1 cellular context compared by ENCODE assay signal in the genomic region with DNA sequence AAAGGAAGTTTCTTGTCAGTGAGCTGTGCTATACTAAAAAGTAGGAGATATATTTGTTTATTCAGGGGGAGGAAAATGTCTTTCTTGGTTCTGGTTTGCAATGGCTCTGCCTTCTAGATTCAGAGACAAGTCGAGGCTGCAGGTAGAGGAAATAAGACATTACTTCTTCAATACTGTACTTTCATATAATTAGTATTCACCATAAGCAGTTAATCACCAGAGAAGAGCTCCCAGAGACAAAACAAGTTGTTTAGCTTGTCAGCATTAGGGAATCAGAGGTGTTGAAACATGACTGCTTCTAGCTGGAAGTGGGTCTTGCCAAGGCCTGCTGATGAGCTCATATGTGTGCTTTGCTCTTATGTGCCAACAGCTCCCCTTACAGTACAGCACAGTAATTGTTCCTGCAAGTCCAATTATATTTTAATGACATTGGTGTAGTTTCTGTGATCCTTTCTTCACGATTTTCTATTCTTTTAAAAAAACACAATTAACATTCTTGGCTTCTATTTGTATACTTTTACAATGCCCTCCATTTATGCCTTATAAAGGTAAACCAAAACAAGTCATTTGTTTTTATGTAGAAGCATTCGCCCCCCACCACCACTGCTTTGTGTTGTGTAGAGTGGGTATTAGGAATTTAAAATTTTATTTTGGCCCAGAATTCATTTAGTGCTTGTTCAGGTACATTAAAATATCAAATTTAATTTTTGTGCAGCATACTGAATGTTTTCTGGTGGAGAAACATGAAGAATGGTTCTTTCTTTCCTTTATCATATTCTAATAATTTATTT.
TF ChIP-seq lines count a peak whose summit lies in the region.

No MANE protein-coding gene starts in this region.

TF ChIP-seq in GM23338, 12 proteins besides CTCF, POLR2A, EP300 and RAD21 (continued from another document):
- TF ChIP-seq, protein P1, sequence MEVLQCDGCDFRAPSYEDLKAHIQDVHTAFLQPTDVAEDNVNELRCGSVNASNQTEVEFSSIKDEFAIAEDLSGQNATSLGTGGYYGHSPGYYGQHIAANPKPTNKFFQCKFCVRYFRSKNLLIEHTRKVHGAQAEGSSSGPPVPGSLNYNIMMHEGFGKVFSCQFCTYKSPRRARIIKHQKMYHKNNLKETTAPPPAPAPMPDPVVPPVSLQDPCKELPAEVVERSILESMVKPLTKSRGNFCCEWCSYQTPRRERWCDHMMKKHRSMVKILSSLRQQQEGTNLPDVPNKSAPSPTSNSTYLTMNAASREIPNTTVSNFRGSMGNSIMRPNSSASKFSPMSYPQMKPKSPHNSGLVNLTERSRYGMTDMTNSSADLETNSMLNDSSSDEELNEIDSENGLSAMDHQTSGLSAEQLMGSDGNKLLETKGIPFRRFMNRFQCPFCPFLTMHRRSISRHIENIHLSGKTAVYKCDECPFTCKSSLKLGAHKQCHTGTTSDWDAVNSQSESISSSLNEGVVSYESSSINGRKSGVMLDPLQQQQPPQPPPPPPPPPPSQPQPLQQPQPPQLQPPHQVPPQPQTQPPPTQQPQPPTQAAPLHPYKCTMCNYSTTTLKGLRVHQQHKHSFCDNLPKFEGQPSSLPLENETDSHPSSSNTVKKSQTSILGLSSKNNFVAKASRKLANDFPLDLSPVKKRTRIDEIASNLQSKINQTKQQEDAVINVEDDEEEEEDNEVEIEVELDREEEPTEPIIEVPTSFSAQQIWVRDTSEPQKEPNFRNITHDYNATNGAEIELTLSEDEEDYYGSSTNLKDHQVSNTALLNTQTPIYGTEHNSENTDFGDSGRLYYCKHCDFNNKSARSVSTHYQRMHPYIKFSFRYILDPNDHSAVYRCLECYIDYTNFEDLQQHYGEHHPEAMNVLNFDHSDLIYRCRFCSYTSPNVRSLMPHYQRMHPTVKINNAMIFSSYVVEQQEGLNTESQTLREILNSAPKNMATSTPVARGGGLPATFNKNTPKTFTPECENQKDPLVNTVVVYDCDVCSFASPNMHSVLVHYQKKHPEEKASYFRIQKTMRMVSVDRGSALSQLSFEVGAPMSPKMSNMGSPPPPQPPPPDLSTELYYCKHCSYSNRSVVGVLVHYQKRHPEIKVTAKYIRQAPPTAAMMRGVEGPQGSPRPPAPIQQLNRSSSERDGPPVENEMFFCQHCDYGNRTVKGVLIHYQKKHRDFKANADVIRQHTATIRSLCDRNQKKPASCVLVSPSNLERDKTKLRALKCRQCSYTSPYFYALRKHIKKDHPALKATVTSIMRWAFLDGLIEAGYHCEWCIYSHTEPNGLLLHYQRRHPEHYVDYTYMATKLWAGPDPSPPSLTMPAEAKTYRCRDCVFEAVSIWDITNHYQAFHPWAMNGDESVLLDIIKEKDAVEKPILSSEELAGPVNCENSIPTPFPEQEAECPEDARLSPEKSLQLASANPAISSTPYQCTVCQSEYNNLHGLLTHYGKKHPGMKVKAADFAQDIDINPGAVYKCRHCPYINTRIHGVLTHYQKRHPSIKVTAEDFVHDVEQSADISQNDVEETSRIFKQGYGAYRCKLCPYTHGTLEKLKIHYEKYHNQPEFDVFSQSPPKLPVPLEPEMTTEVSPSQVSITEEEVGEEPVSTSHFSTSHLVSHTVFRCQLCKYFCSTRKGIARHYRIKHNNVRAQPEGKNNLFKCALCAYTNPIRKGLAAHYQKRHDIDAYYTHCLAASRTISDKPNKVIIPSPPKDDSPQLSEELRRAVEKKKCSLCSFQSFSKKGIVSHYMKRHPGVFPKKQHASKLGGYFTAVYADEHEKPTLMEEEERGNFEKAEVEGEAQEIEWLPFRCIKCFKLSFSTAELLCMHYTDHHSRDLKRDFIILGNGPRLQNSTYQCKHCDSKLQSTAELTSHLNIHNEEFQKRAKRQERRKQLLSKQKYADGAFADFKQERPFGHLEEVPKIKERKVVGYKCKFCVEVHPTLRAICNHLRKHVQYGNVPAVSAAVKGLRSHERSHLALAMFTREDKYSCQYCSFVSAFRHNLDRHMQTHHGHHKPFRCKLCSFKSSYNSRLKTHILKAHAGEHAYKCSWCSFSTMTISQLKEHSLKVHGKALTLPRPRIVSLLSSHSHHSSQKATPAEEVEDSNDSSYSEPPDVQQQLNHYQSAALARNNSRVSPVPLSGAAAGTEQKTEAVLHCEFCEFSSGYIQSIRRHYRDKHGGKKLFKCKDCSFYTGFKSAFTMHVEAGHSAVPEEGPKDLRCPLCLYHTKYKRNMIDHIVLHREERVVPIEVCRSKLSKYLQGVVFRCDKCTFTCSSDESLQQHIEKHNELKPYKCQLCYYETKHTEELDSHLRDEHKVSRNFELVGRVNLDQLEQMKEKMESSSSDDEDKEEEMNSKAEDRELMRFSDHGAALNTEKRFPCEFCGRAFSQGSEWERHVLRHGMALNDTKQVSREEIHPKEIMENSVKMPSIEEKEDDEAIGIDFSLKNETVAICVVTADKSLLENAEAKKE (CRISPR knock-in tag; IDR thresholded peaks at IDR 0.05), result no peak
- TF ChIP-seq ZNF331 (CRISPR knock-in tag; IDR thresholded peaks at IDR 0.05; ENCODE audit: low read depth) (no peak), EZH2phosphoT487 (IDR thresholded peaks at IDR 0.05; ENCODE audit: unreplicated experiment) (no peak), ZNF114 (CRISPR knock-in tag; IDR thresholded peaks at IDR 0.05) (no peak), STAT1 (IDR thresholded peaks at IDR 0.05; ENCODE audit: unreplicated experiment) (no peak), NANOG (IDR thresholded peaks at IDR 0.05; ENCODE audit: borderline replicate concordance) (no peak), EZH2 (IDR thresholded peaks at IDR 0.05; ENCODE audit: low read depth, unreplicated experiment) (no peak), JUNB (IDR thresholded peaks at IDR 0.05; ENCODE audit: unreplicated experiment) (no peak)
- TF ChIP-seq, protein P2, sequence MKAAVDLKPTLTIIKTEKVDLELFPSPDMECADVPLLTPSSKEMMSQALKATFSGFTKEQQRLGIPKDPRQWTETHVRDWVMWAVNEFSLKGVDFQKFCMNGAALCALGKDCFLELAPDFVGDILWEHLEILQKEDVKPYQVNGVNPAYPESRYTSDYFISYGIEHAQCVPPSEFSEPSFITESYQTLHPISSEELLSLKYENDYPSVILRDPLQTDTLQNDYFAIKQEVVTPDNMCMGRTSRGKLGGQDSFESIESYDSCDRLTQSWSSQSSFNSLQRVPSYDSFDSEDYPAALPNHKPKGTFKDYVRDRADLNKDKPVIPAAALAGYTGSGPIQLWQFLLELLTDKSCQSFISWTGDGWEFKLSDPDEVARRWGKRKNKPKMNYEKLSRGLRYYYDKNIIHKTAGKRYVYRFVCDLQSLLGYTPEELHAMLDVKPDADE (IDR thresholded peaks at IDR 0.05), result no peak
